Comparison of ENCODE assay signal across 10 cellular contexts in genomic region chr4:128830906-128831525, GRCh38. TPM values are rescaled to one million over a fixed set of nuclear protein-coding genes. Genes with fewer than 3 reads are reported as not detected.
DNase-seq lines count a peak whose midpoint lies in the region; ATAC-seq and TF ChIP-seq lines count a peak whose summit lies in the region.
"Had no signal": no experiment of that assay in that cellular context is flagged by ENCODE, and none has a peak within 500 bp of the region (broad histone marks: within the 10 kb centered on the region; RNA-seq: fewer than 3 reads in every experiment).

No MANE protein-coding gene starts in this region.

- 14 to 17% (median 14%) methylated on average over 5 of the region's 5 CpGs for WGBS in stomach, 5 donors

- ATAC-seq in Panc1 (no peak), HG02852 (IDR thresholded peaks at IDR 0.05; ENCODE audit: unreplicated experiment) (no peak), HG02840 (IDR thresholded peaks at IDR 0.05; ENCODE audit: low FRiP score, unreplicated experiment) (no peak)

- no peaks in the 10 kb centered on the region; the same call in 1 of the 2 replicates for H3K36me3 ChIP-seq in Panc1 (ENCODE audit: control insufficient read depth, insufficient read depth, low read length)
- peaks cover 36% of the 10 kb centered on the region for H3K36me3 ChIP-seq in iPS-18a (ENCODE audit: control insufficient read depth, low read depth, low read length)
- peaks cover 10 to 37% (median 26%) of the 10 kb centered on the region in 4 donors for H3K36me3 ChIP-seq in stomach

- no peaks in the 10 kb centered on the region for H3K9me3 ChIP-seq in Panc1 (ENCODE audit: control insufficient read depth, insufficient read depth, low read depth, low read length)
- H3K9me3 ChIP-seq in iPS-18a (ENCODE audit: control insufficient read depth, low read depth, low read length), result no peaks in the 10 kb centered on the region
- H3K9me3 ChIP-seq in stomach, result no peaks in the 10 kb centered on the region

- H3K9ac ChIP-seq in iPS-18a (ENCODE audit: low read length), result peak overlapping the region; percentile 15

- H3K4me3 ChIP-seq in Panc1 (ENCODE audit: low read depth in 2 of 2, low read length in 2 of 2) (no peak overlapping the region), iPS-18a (ENCODE audit: low read length) (peak overlapping the region; percentile 40), stomach (no peak overlapping the region)

- in situ Hi-C loops in Panc1 (cut with HindIII; ENCODE audit: low pct_unique_long_range_greater_than_20kb, low sequenced_read_pairs), result no loop called here

- no peak for DNase-seq in activated naive CD8-positive, alpha-beta T cell treated with anti-CD3 and anti-CD28 coated beads for 36 hours
- DNase-seq in Panc1 (ENCODE audit: low read depth, low spot score) (no peak), stomach (no peak), mesenteric fat pad (ENCODE audit: low spot score) (no peak)
- DNase-seq: activated CD4-positive, alpha-beta T cell treated with anti-CD3 and anti-CD28 coated beads for 4 hours; NCI-H2171 treated with DMSO at 0.1 percent for 48 hours had no signal

- no peak overlapping the region for H3K4me3 Mint-ChIP-seq in activated naive CD8-positive, alpha-beta T cell
- no peak overlapping the region for H3K4me3 Mint-ChIP-seq in activated naive CD8-positive, alpha-beta T cell treated with anti-CD3 and anti-CD28 coated beads for 36 hours

- no peak for TF ChIP-seq POLR2A in stomach (IDR thresholded peaks at IDR 0.05)

- intact Hi-C loops in Panc1 (cut with micrococcal nuclease; ENCODE audit: unreplicated experiment), result no loop called here
- intact Hi-C loops in stomach (cut with DNase I; ENCODE audit: low total_unique reads), result no loop called here

- H3K36me3 Mint-ChIP-seq in activated naive CD8-positive, alpha-beta T cell, result peaks cover 14% of the 10 kb centered on the region
- peaks cover 39% of the 10 kb centered on the region for H3K36me3 Mint-ChIP-seq in activated naive CD8-positive, alpha-beta T cell treated with anti-CD3 and anti-CD28 coated beads for 36 hours

- TF ChIP-seq EP300 in stomach (IDR thresholded peaks at IDR 0.05), result no peak

- H3K27me3 ChIP-seq in Panc1 (ENCODE audit: control insufficient read depth, insufficient read depth, low read length) (no peaks in the 10 kb centered on the region), iPS-18a (ENCODE audit: control insufficient read depth, insufficient read depth, low read length) (no peaks in the 10 kb centered on the region), stomach (no peaks in the 10 kb centered on the region)

- CTCF ChIA-PET in Panc1 (lab: Charles Lee), result no interaction called here

- peaks cover 10% of the 10 kb centered on the region for H3K4me1 ChIP-seq in Panc1 (ENCODE audit: control insufficient read depth, insufficient read depth, low read length)
- H3K4me1 ChIP-seq in iPS-18a (ENCODE audit: control insufficient read depth, low read depth, low read length), result peaks cover 60% of the 10 kb centered on the region
- peaks cover 50 to 84% (median 67%) of the 10 kb centered on the region in 4 donors for H3K4me1 ChIP-seq in stomach

- no peaks in the 10 kb centered on the region for H3K9me3 Mint-ChIP-seq in activated naive CD8-positive, alpha-beta T cell (ENCODE audit: low read depth)
- H3K9me3 Mint-ChIP-seq in activated naive CD8-positive, alpha-beta T cell treated with anti-CD3 and anti-CD28 coated beads for 36 hours, result no peaks in the 10 kb centered on the region

- peak overlapping the region; percentile 51 for H3K27ac Mint-ChIP-seq in activated naive CD8-positive, alpha-beta T cell
- H3K27ac Mint-ChIP-seq in activated naive CD8-positive, alpha-beta T cell treated with anti-CD3 and anti-CD28 coated beads for 36 hours, result no peak overlapping the region

- peaks cover 71% of the 10 kb centered on the region for H3K4me1 Mint-ChIP-seq in activated naive CD8-positive, alpha-beta T cell (ENCODE audit: low read depth)
- peaks cover 48% of the 10 kb centered on the region for H3K4me1 Mint-ChIP-seq in activated naive CD8-positive, alpha-beta T cell treated with anti-CD3 and anti-CD28 coated beads for 36 hours

- no TSS peak for BruUV-seq in Panc1 (replicated peaks; lab: Mats Ljungman, UMichigan)

- H3K27ac ChIP-seq in Panc1 (ENCODE audit: low read length) (0 out of 2 replicates have a peak overlapping the region, but pooled peaks have one; percentile 17), iPS-18a (ENCODE audit: low read length) (peak overlapping the region; percentile 33), stomach (peak overlapping the region in 4 of 5 donors; percentile 28 to 54 (median 44))

- no peaks in the 10 kb centered on the region for H3K27me3 Mint-ChIP-seq in activated naive CD8-positive, alpha-beta T cell
- no peaks in the 10 kb centered on the region for H3K27me3 Mint-ChIP-seq in activated naive CD8-positive, alpha-beta T cell treated with anti-CD3 and anti-CD28 coated beads for 36 hours

- POLR2A ChIA-PET in Panc1 (lab: Charles Lee), result interaction anchor here (0.6 to 0.7 kb wide), 2 partner anchors 64 to 145 kb away, joined by 3 read pairs; no protein-coding TSS in a partner anchor

- TF ChIP-seq CTCF in Panc1 (IDR thresholded peaks at IDR 0.05) (no peak), stomach (IDR thresholded peaks at IDR 0.05) (no peak)

RNA-seq across cellular contexts. Expression of gene JADE1, which starts 21.5 kb away (rescaled TPM):
- total RNA-seq in activated naive CD8-positive, alpha-beta T cell treated with anti-CD3 and anti-CD28 coated beads for 36 hours, result 10 to 100 TPM; 29.7 to 31.5 TPM
- total RNA-seq in Panc1 (2021; ENCODE audit: unreplicated experiment), result 23.4 TPM
- polyA plus RNA-seq in Panc1 (2012; ENCODE audit: insufficient read length), result 11.1 TPM
- total RNA-seq in stomach, result 10 to 100 TPM; 11.6 to 57.2 (median 31.7) TPM
- polyA plus RNA-seq in stomach, result 10 to 100 TPM; 11.2 to 16.3 (median 12.3) TPM
- 53.4 TPM for total RNA-seq in mesenteric fat pad
